Comparison of ENCODE assay signal across 17 cellular contexts in genomic region chr6:147167009-147167408, GRCh38.
"Had no signal": no experiment of that assay in that cellular context is flagged by ENCODE, and none has a peak within 500 bp of the region (broad histone marks: within the 10 kb centered on the region; RNA-seq: fewer than 3 reads in every experiment).

No MANE protein-coding gene starts in this region.

- DNase-seq: activated CD4-positive, alpha-beta T cell treated with anti-CD3 and anti-CD28 coated beads, Interleukin-2, amount 50 U/mL, for 1 hour; activated CD4-positive, CD25-positive, alpha-beta regulatory T cell; activated effector memory CD4-positive, alpha-beta T cell treated with Interleukin-2 at 50 U/mL for 16 hours; amniotic stem cell; body of pancreas; endodermal cell; left lung; retina; stimulated activated CD4-positive, alpha-beta T cell treated with anti-CD3 and anti-CD28 coated beads, Interleukin-4, amount 100 ng/mL, for 4 hours; stimulated activated naive CD8-positive, alpha-beta T cell treated with anti-CD3 and anti-CD28 coated beads, Interleukin-15, amount 100 ng/mL, for 72 hours; T-helper 17 cell had no signal

- H3K27ac ChIP-seq: body of pancreas, gastroesophageal sphincter, left lung, skin epidermis had no signal

- H3K4me3 ChIP-seq: body of pancreas, gastroesophageal sphincter, left lung, skin epidermis had no signal

- H3K27me3 ChIP-seq: body of pancreas, gastroesophageal sphincter, left lung had no signal

- FAIRE-seq: TTC549 had no signal

- ATAC-seq: body of pancreas; gastroesophageal sphincter; left lung; stimulated activated naive CD8-positive, alpha-beta T cell treated with anti-CD3 and anti-CD28 coated beads, Interleukin-15, amount 100 ng/mL, for 72 hours; T-helper 17 cell had no signal

- H3K27me3 Mint-ChIP-seq: activated naive CD4-positive, alpha-beta T cell treated with anti-CD3 and anti-CD28 coated beads, Interleukin-2, amount 50 U/mL, for 24 hours; central memory CD8-positive, alpha-beta T cell; stimulated activated naive CD8-positive, alpha-beta T cell treated with anti-CD3 and anti-CD28 coated beads, Interleukin-15, amount 100 ng/mL, for 72 hours; T-helper 17 cell had no signal

- H3K4me1 Mint-ChIP-seq: activated naive CD4-positive, alpha-beta T cell treated with anti-CD3 and anti-CD28 coated beads, Interleukin-2, amount 50 U/mL, for 24 hours; central memory CD8-positive, alpha-beta T cell; neural crest cell; T-helper 17 cell had no signal

- H3K4me1 ChIP-seq: body of pancreas, gastroesophageal sphincter, left lung had no signal

- H3K4me3 Mint-ChIP-seq: activated naive CD4-positive, alpha-beta T cell treated with anti-CD3 and anti-CD28 coated beads, Interleukin-2, amount 50 U/mL, for 24 hours; central memory CD8-positive, alpha-beta T cell; endodermal cell; neural crest cell; stimulated activated naive CD8-positive, alpha-beta T cell treated with anti-CD3 and anti-CD28 coated beads, Interleukin-15, amount 100 ng/mL, for 72 hours; T-helper 17 cell had no signal

- H3K27ac Mint-ChIP-seq: activated naive CD4-positive, alpha-beta T cell treated with anti-CD3 and anti-CD28 coated beads, Interleukin-2, amount 50 U/mL, for 24 hours; endodermal cell; T-helper 17 cell had no signal

- H3K36me3 ChIP-seq: gastroesophageal sphincter, left lung had no signal

- H3K9me3 Mint-ChIP-seq: activated naive CD4-positive, alpha-beta T cell treated with anti-CD3 and anti-CD28 coated beads, Interleukin-2, amount 50 U/mL, for 24 hours; central memory CD8-positive, alpha-beta T cell; endodermal cell; neural crest cell; stimulated activated naive CD8-positive, alpha-beta T cell treated with anti-CD3 and anti-CD28 coated beads, Interleukin-15, amount 100 ng/mL, for 72 hours had no signal

- H3K9me3 ChIP-seq: body of pancreas, gastroesophageal sphincter, left lung had no signal
